In genomic region chr12:76529226-76529918, GRCh38 we compare ENCODE assay signal across 1 cellular context.
A peak's percentile ranks its signal among the peaks of the same experiment; 100 is the strongest.
TF ChIP-seq lines count a peak whose summit lies in the region.

No MANE protein-coding gene starts in this region.

TF ChIP-seq in K562, 482 proteins besides CTCF, POLR2A, EP300 and RAD21 (continued from another document and continues in another):
- TF ChIP-seq CHD1 (IDR thresholded peaks at IDR 0.05; ENCODE audit: low read length) (no peak), ADNP (tag; IDR thresholded peaks at IDR 0.05) (peak; percentile 10; the same call in 1 of the 2 replicates), CSDE1 (IDR thresholded peaks at IDR 0.05) (no peak), ZBTB11 (CRISPR knock-in tag; IDR thresholded peaks at IDR 0.05) (no peak), TRIM24 (IDR thresholded peaks at IDR 0.05) (no peak), ARID1B (IDR thresholded peaks at IDR 0.05) (peak; percentile 22; the same call in 1 of the 2 replicates), TGIF2 (CRISPR knock-in tag; IDR thresholded peaks at IDR 0.05) (no peak), CBFB (CRISPR knock-in tag; IDR thresholded peaks at IDR 0.05) (no peak), MAFG (tag; conservative IDR thresholded peaks at IDR 0.05) (0 out of 2 replicates have a peak, but pooled peaks have one; percentile 7), CEBPB (tag; IDR thresholded peaks at IDR 0.05) (peak; percentile 86), E2F3 (CRISPR knock-in tag; IDR thresholded peaks at IDR 0.05) (no peak), HMBOX1 (IDR thresholded peaks at IDR 0.05) (peak; percentile 43), GABPB2 (CRISPR knock-in tag; conservative IDR thresholded peaks at IDR 0.05) (no peak), CEBPG (CRISPR knock-in tag; IDR thresholded peaks at IDR 0.05) (no peak), CEBPG (tag; conservative IDR thresholded peaks at IDR 0.05 in 1 of 2, IDR thresholded peaks at IDR 0.05 in 1 of 2) (peak in 1 of 2 experiments; percentile 64; a peak in 2 of 4 replicates), GTF2B (IDR thresholded peaks at IDR 0.05; ENCODE audit: extremely low read depth, insufficient read length) (no peak), ZNF696 (CRISPR knock-in tag; conservative IDR thresholded peaks at IDR 0.05) (no peak), FOXK1 (CRISPR knock-in tag; IDR thresholded peaks at IDR 0.05; ENCODE audit: borderline replicate concordance) (no peak), KLF1 (tag; IDR thresholded peaks at IDR 0.05) (no peak), AFF1 (IDR thresholded peaks at IDR 0.05; ENCODE audit: low read depth in 1 of 2, partially characterized antibody in 2 of 2) (no peak), ILF3 (IDR thresholded peaks at IDR 0.05; ENCODE audit: borderline replicate concordance) (no peak), MECOM (CRISPR knock-in tag; IDR thresholded peaks at IDR 0.05) (peak; percentile 41; the same call in 1 of the 2 replicates), GABPB1 (CRISPR knock-in tag; IDR thresholded peaks at IDR 0.05) (no peak), DPF2 (IDR thresholded peaks at IDR 0.05) (peak; percentile 43; the same call in 1 of the 2 replicates), CBX5 (IDR thresholded peaks at IDR 0.05; ENCODE audit: borderline replicate concordance, low read depth) (no peak), PBX2 (CRISPR knock-in tag; IDR thresholded peaks at IDR 0.05; ENCODE audit: low read depth) (no peak), PBX2 (tag; conservative IDR thresholded peaks at IDR 0.05; ENCODE audit: low read depth) (0 out of 2 replicates have a peak, but pooled peaks have one; percentile 17), UBTF (IDR thresholded peaks at IDR 0.05; ENCODE audit: borderline replicate concordance in 1 of 2, low read depth in 2 of 2, low read length in 2 of 2) (no peak), SMC3 (conservative IDR thresholded peaks at IDR 0.05; ENCODE audit: insufficient read depth, low read depth, low read length) (no peak), CTBP1 (IDR thresholded peaks at IDR 0.05; ENCODE audit: borderline replicate concordance) (no peak), ZMIZ1 (IDR thresholded peaks at IDR 0.05; ENCODE audit: low read depth in 2 of 2, low read length in 2 of 2) (no peak), SNAPC5 (CRISPR knock-in tag; IDR thresholded peaks at IDR 0.05) (no peak), RHOXF2B (CRISPR knock-in tag; conservative IDR thresholded peaks at IDR 0.05) (no peak), NFE2 (IDR thresholded peaks at IDR 0.05; ENCODE audit: low read depth) (0 out of 2 replicates have a peak, but pooled peaks have one; percentile 30), RCOR1 (IDR thresholded peaks at IDR 0.05; ENCODE audit: borderline replicate concordance in 1 of 2, low read depth in 2 of 2, low read length in 2 of 2) (peak in 1 of 2 experiments; percentile 49; a peak in 1 of 4 replicates), MTA2 (IDR thresholded peaks at IDR 0.05; ENCODE audit: low read depth) (no peak), THRAP3 (IDR thresholded peaks at IDR 0.05; ENCODE audit: borderline replicate concordance) (no peak), ZBTB33 (CRISPR knock-in tag; IDR thresholded peaks at IDR 0.05) (no peak), ZNF655 (CRISPR knock-in tag; IDR thresholded peaks at IDR 0.05) (no peak), CCNT2 (IDR thresholded peaks at IDR 0.05; ENCODE audit: borderline replicate concordance, extremely low read depth, insufficient read length, low read depth, low read length) (no peak)
